ENCODE assay signal across 8 cellular contexts in the genomic region with DNA sequence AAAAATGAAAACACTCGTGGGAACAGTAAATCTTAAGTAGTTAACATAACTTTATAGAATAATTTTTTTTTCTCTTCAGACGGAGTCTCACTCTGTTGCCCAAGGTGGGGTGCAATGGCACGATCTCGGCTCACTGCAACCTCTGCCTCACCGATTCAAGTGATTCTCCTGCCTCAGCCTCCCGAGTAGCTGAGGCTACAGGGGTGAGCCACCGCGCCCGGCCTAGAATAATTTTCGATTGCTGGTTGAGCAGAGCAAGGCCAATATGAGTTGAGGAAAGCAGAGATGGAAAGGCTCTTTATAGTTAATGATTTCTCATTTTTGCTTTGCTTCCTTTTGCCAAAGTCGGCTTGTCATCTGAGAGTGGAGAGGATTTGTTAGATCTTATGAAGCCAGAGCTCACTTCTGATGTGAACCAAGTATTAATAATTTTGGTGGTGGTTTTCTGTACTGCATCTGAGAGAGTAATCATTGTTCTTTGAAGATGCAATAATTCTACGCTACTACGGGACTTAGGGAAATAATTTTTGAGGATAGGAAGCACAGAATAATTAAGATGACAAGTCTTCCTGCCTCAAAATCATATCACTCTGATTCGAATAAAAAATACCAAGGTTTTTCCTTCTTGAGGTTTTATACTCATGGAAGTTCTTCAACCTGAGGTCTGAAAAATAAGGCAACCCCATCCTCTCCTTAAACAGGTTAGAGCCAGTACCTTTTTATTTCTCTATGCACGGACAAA. TPM values are rescaled to one million over a fixed set of nuclear protein-coding genes. Genes with fewer than 3 reads are reported as not detected.
DNase-seq lines count a peak whose midpoint lies in the region; ATAC-seq, FAIRE-seq and TF ChIP-seq lines count a peak whose summit lies in the region.

No MANE protein-coding gene starts in this region.

- TF ChIP-seq POLR2A in GM12892 (IDR thresholded peaks at IDR 0.05; ENCODE audit: low read depth, low read length) = no peak

- intact Hi-C loops in mammary epithelial cell (cut with micrococcal nuclease) = loop anchor here (5.0 kb wide), 1 partner anchor 55 kb away; no protein-coding TSS in a partner anchor
- intact Hi-C loops in posterior cingulate gyrus (cut with DNase I) = no loop called here

- peak overlapping the region; percentile 98 for H2AFZ ChIP-seq in mammary epithelial cell (ENCODE audit: low read depth, low read length)

- CTCF ChIA-PET in mammary epithelial cell (lab: Charles Lee; ENCODE audit: low non-redundant PET) = interaction anchor here (0.6 kb wide), 2 partner anchors 43 to 376 kb away, joined by 3 to 8 read pairs; a partner anchor contains a TSS

- BruUV-seq in mammary epithelial cell (replicated peaks; lab: Mats Ljungman, UMichigan) = no TSS peak

- peaks cover 0 to 6% (median 1%) of the 10 kb centered on the region in 7 donors for H3K9me3 Mint-ChIP-seq in naive B cell

- H3K4me2 ChIP-seq in mammary epithelial cell (ENCODE audit: insufficient read depth, low read depth, low read length) = peak overlapping the region; percentile 80

- DNase-seq in AG10803 (ENCODE audit: low read depth) (no peak), mammary epithelial cell (peak; percentile 9), naive B cell (no peak), GM12892 (ENCODE audit: insufficient read length) (no peak), posterior cingulate gyrus (no peak), iPS-NIHi7 (ENCODE audit: extremely low spot score) (no peak)

- no peak for FAIRE-seq in GM12892 (lab: Jason Lieb, UNC)

- 96% methylated on average over 13 of the region's 15 CpGs for WGBS in HUES64
- WGBS in mammary epithelial cell (ENCODE audit: low coverage, missing lambda C conversion rate) = 61% methylated on average over 15 of the region's 15 CpGs

- H3K27me3 Mint-ChIP-seq in naive B cell = peaks cover 8 to 14% (median 9%) of the 10 kb centered on the region in 3 donors

- H3K27me3 ChIP-seq in HUES64 (ENCODE audit: insufficient read depth, low read length) = no peaks in the 10 kb centered on the region
- H3K27me3 ChIP-seq in mammary epithelial cell (ENCODE audit: insufficient read depth, low read length) = no peaks in the 10 kb centered on the region

- peak overlapping the region; percentile 97 to 100 (median 100) for H3K27ac Mint-ChIP-seq in naive B cell

- H3K9me3 ChIP-seq in HUES64 (ENCODE audit: insufficient read depth, low read depth, low read length) = no peaks in the 10 kb centered on the region
- no peaks in the 10 kb centered on the region for H3K9me3 ChIP-seq in mammary epithelial cell (replicated peaks; ENCODE audit: insufficient read depth, low read length)

- ATAC-seq in naive B cell (ENCODE audit: low read depth in 2 of 2) (no peak), HG03097 (IDR thresholded peaks at IDR 0.05; ENCODE audit: low FRiP score, unreplicated experiment) (no peak)

- TF ChIP-seq CTCF in AG10803 (conservative IDR thresholded peaks at IDR 0.05; ENCODE audit: low read length) = peak; percentile 34
- TF ChIP-seq CTCF in mammary epithelial cell (conservative IDR thresholded peaks at IDR 0.05 in 1 of 2, IDR thresholded peaks at IDR 0.05 in 1 of 2; ENCODE audit: extremely low read depth in 1 of 2, insufficient read depth in 1 of 2, low read depth in 1 of 2, low read length in 2 of 2) = peak; percentile 4 to 17

- peaks cover 6 to 8% of the 10 kb centered on the region in 2 donors for H3K36me3 Mint-ChIP-seq in naive B cell

- in situ Hi-C loops in mammary epithelial cell (cut with MboI; ENCODE audit: low sequenced_read_pairs in 2 of 2) = no loop called here

- dilution Hi-C loops in mammary epithelial cell (cut with HindIII; ENCODE audit: low sequenced_read_pairs) = no loop called here

- H4K20me1 ChIP-seq in mammary epithelial cell (ENCODE audit: insufficient read depth, low read length) = no peaks in the 10 kb centered on the region

- H3K4me3 Mint-ChIP-seq in naive B cell = peak overlapping the region; percentile 90 to 99 (median 96)

- peaks cover 30 to 49% (median 48%) of the 10 kb centered on the region in 3 donors for H3K4me1 Mint-ChIP-seq in naive B cell

- H3K27ac ChIP-seq in HUES64 (ENCODE audit: low read depth, low read length) = no peak overlapping the region
- peak overlapping the region; percentile 97 for H3K27ac ChIP-seq in mammary epithelial cell (ENCODE audit: insufficient read depth, low read depth, low read length)

- peak overlapping the region; percentile 95; the same call in 1 of the 2 replicates for H3K9ac ChIP-seq in HUES64 (ENCODE audit: low read depth, low read length)
- peak overlapping the region; percentile 98 for H3K9ac ChIP-seq in mammary epithelial cell (ENCODE audit: insufficient read depth, low read length)

- H3K4me3 ChIP-seq in AG10803 (ENCODE audit: low read length) = peak overlapping the region; percentile 89
- peak overlapping the region; percentile 89 for H3K4me3 ChIP-seq in HUES64 (ENCODE audit: low read length)
- H3K4me3 ChIP-seq in mammary epithelial cell (replicated peaks in 1 of 3; ENCODE audit: insufficient read depth in 1 of 3, low read depth in 2 of 3, low read length in 3 of 3) = peak overlapping the region; percentile 81 to 97 (median 90)

- no peaks in the 10 kb centered on the region for H3K36me3 ChIP-seq in HUES64 (ENCODE audit: insufficient read depth, low read length)
- H3K36me3 ChIP-seq in mammary epithelial cell (ENCODE audit: insufficient read depth, low read length) = no peaks in the 10 kb centered on the region

- H3K4me1 ChIP-seq in HUES64 (ENCODE audit: insufficient read depth, low read length) (peaks cover 14% of the 10 kb centered on the region), mammary epithelial cell (ENCODE audit: insufficient read depth, low read length) (peaks cover 4% of the 10 kb centered on the region)

- H3K79me2 ChIP-seq in mammary epithelial cell (ENCODE audit: insufficient read depth, low read length) = peaks cover 42% of the 10 kb centered on the region

RNA-seq across cellular contexts. Expression of a gene that starts 1.5 kb away (rescaled TPM):
- 24.5 TPM for polyA plus RNA-seq in HUES64 (2013, experiment 1 of 2)
- 29.5 TPM for polyA plus RNA-seq in HUES64 (2013, experiment 2 of 2)
- 10 to 100 TPM; 38.0 to 53.3 TPM for total RNA-seq in mammary epithelial cell
- polyA plus RNA-seq in mammary epithelial cell (12.4 TPM), naive B cell (ENCODE audit: low read depth in 6 of 6) (10 to 100 TPM; 60.0 to 74.7 (median 63.9) TPM)
- 12.1 TPM for polyA minus RNA-seq in mammary epithelial cell
- polyA plus RNA-seq in GM12892 (2012; ENCODE audit: missing spikeins) = 30.4 TPM
